Comparison of ENCODE assay signal across 16 cellular contexts in the genomic region with DNA sequence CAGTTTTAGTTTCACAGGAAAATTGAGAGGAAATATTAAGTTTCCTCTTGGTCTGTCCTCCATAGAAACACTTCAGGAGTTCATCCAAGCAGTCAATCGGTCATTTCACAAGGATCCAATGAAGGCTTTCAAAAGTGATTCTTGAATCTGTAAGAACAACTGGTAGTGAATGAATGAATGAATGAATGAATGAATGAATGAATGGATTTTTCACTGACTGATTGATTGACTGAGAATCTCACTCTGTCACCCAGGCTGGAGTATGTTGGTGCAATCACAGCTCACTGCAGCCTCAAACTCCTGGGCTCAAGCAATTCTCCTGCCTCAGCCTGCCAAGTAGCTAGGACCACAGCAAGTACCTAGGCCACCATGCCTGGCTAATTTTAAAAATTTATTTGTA.
DNase-seq lines count a peak whose midpoint lies in the region; ATAC-seq and TF ChIP-seq lines count a peak whose summit lies in the region.
"Had no signal": no experiment of that assay in that cellular context is flagged by ENCODE, and none has a peak within 500 bp of the region (broad histone marks: within the 10 kb centered on the region; RNA-seq: fewer than 3 reads in every experiment).

No MANE protein-coding gene starts in this region.

- H3K27ac ChIP-seq in KOPT-K1 (ENCODE audit: low read depth, low read length, poor library complexity, severe bottlenecking) (peak overlapping the region; percentile 98), neutrophil (peak overlapping the region; percentile 81)
- H3K27ac ChIP-seq: 22Rv1, right atrium auricular region had no signal

- no peak for DNase-seq in T-helper 1 cell
- no peak for DNase-seq in MV-4-11 (lab: John Stamatoyannopoulos, UW)
- DNase-seq: COR-L47, cortex of kidney, KG1, left colon, NCI-H187, T-helper 9 cell had no signal

- H3K4me3 ChIP-seq in neutrophil (ENCODE audit: low read depth in 1 of 2, low read length in 1 of 2) = peak overlapping the region in 1 of 2 experiments; percentile 36
- H3K4me3 ChIP-seq: right atrium auricular region had no signal

- H3K4me1 Mint-ChIP-seq in T-helper 1 cell treated with Interleukin-12 subunit alpha and Interleukin-12 subunit beta and Interleukin-4 antibody, amounts not matched to agents 30 μg/mL and 1 μg/mL, for 36 hours (ENCODE audit: low read depth) = peaks cover 59% of the 10 kb centered on the region
- peaks cover 73% of the 10 kb centered on the region for H3K4me1 Mint-ChIP-seq in activated naive CD8-positive, alpha-beta T cell (ENCODE audit: low read depth)

- ATAC-seq in GM19452 (IDR thresholded peaks at IDR 0.05; ENCODE audit: unreplicated experiment) = no peak
- ATAC-seq in HG03045 (IDR thresholded peaks at IDR 0.05; ENCODE audit: unreplicated experiment) = no peak

- peaks cover 4% of the 10 kb centered on the region for H3K9me3 Mint-ChIP-seq in T-helper 1 cell treated with Interleukin-12 subunit alpha and Interleukin-12 subunit beta and Interleukin-4 antibody, amounts not matched to agents 30 μg/mL and 1 μg/mL, for 36 hours
- H3K9me3 Mint-ChIP-seq in activated naive CD8-positive, alpha-beta T cell (ENCODE audit: low read depth) = no peaks in the 10 kb centered on the region

- no peaks in the 10 kb centered on the region for H3K36me3 ChIP-seq in KOPT-K1 (ENCODE audit: insufficient read depth, low read length)
- H3K36me3 ChIP-seq in neutrophil = no peaks in the 10 kb centered on the region
- H3K36me3 ChIP-seq: right atrium auricular region had no signal

- H3K4me1 ChIP-seq in neutrophil (ENCODE audit: control insufficient read depth in 1 of 2, insufficient read depth in 1 of 2, low read depth in 1 of 2, low read length in 1 of 2) = peaks cover 24 to 41% of the 10 kb centered on the region in 2 experiments

- peak overlapping the region; percentile 56 for H3K4me3 Mint-ChIP-seq in T-helper 1 cell treated with Interleukin-12 subunit alpha and Interleukin-12 subunit beta and Interleukin-4 antibody, amounts not matched to agents 30 μg/mL and 1 μg/mL, for 36 hours
- H3K4me3 Mint-ChIP-seq in activated naive CD8-positive, alpha-beta T cell = peak overlapping the region; percentile 72

- peak overlapping the region; percentile 92 for H3K27ac Mint-ChIP-seq in T-helper 1 cell treated with Interleukin-12 subunit alpha and Interleukin-12 subunit beta and Interleukin-4 antibody, amounts not matched to agents 30 μg/mL and 1 μg/mL, for 36 hours
- peak overlapping the region; percentile 96 for H3K27ac Mint-ChIP-seq in activated naive CD8-positive, alpha-beta T cell

- H3K36me3 Mint-ChIP-seq in T-helper 1 cell treated with Interleukin-12 subunit alpha and Interleukin-12 subunit beta and Interleukin-4 antibody, amounts not matched to agents 30 μg/mL and 1 μg/mL, for 36 hours (ENCODE audit: low read depth) = peaks cover 14% of the 10 kb centered on the region
- peaks cover 4% of the 10 kb centered on the region for H3K36me3 Mint-ChIP-seq in activated naive CD8-positive, alpha-beta T cell

- no peaks in the 10 kb centered on the region for H3K9me3 ChIP-seq in KOPT-K1 (ENCODE audit: insufficient read depth, low read length, poor library complexity, severe bottlenecking)
- H3K9me3 ChIP-seq in neutrophil = no peaks in the 10 kb centered on the region
- H3K9me3 ChIP-seq: right atrium auricular region had no signal

- H3K27me3 ChIP-seq in neutrophil = no peaks in the 10 kb centered on the region
- H3K27me3 ChIP-seq: right atrium auricular region had no signal

- H3K27me3 Mint-ChIP-seq in T-helper 1 cell treated with Interleukin-12 subunit alpha and Interleukin-12 subunit beta and Interleukin-4 antibody, amounts not matched to agents 30 μg/mL and 1 μg/mL, for 36 hours (ENCODE audit: low read depth) = no peaks in the 10 kb centered on the region
- no peaks in the 10 kb centered on the region for H3K27me3 Mint-ChIP-seq in activated naive CD8-positive, alpha-beta T cell

- TF ChIP-seq CTCF in neutrophil (IDR thresholded peaks at IDR 0.05) = no peak
